In genomic region chr11:79834015-79834414, GRCh38 we compare ENCODE assay signal across 24 cellular contexts.
"Had no signal": no experiment of that assay in that cellular context is flagged by ENCODE, and none has a peak within 500 bp of the region (broad histone marks: within the 10 kb centered on the region; RNA-seq: fewer than 3 reads in every experiment).

No MANE protein-coding gene starts in this region.

- H3K27me3 ChIP-seq: colonic mucosa, heart left ventricle, left lung had no signal

- H3K27ac Mint-ChIP-seq: dendritic cell treated with granulocyte-macrophage colony-stimulating factor and Interleukin-4, amounts not matched to agents 40 ng/mL and 50 ng/mL, for 4 days; effector memory CD8-positive, alpha-beta T cell; endodermal cell; immature natural killer cell; memory B cell; naive thymus-derived CD4-positive, alpha-beta T cell had no signal

- H2AFZ ChIP-seq: hepatocyte had no signal

- H3K4me2 ChIP-seq: hepatocyte had no signal

- H3K4me1 ChIP-seq: colonic mucosa, esophagus squamous epithelium, gastroesophageal sphincter, heart left ventricle, left lung, lower lobe of right lung had no signal

- H3K9me3 Mint-ChIP-seq: dendritic cell treated with granulocyte-macrophage colony-stimulating factor and Interleukin-4, amounts not matched to agents 40 ng/mL and 50 ng/mL, for 4 days; endodermal cell had no signal

- H3K36me3 Mint-ChIP-seq: immature natural killer cell; memory B cell; naive thymus-derived CD4-positive, alpha-beta T cell had no signal

- H3K27me3 Mint-ChIP-seq: dendritic cell treated with granulocyte-macrophage colony-stimulating factor and Interleukin-4, amounts not matched to agents 40 ng/mL and 50 ng/mL, for 4 days; effector memory CD8-positive, alpha-beta T cell; memory B cell; naive thymus-derived CD4-positive, alpha-beta T cell had no signal

- H3K4me3 Mint-ChIP-seq: dendritic cell treated with granulocyte-macrophage colony-stimulating factor and Interleukin-4, amounts not matched to agents 40 ng/mL and 50 ng/mL, for 4 days; effector memory CD8-positive, alpha-beta T cell; endodermal cell; immature natural killer cell; memory B cell; naive thymus-derived CD4-positive, alpha-beta T cell had no signal

- H3K9me3 ChIP-seq: colonic mucosa, esophagus squamous epithelium, gastroesophageal sphincter, left lung, lower lobe of right lung had no signal

- H3K4me3 ChIP-seq: colonic mucosa, esophagus squamous epithelium, gastroesophageal sphincter, heart left ventricle, hepatocyte, left lung, lower lobe of right lung had no signal

- ATAC-seq: effector memory CD8-positive, alpha-beta T cell; esophagus mucosa; gastroesophageal sphincter; heart left ventricle; left cardiac atrium; left lung; left ventricle myocardium superior; lower lobe of right lung; naive thymus-derived CD4-positive, alpha-beta T cell had no signal

- H3K79me2 ChIP-seq: hepatocyte had no signal

- H3K36me3 ChIP-seq: colonic mucosa, esophagus squamous epithelium, gastroesophageal sphincter, heart left ventricle, left lung, lower lobe of right lung had no signal

- H3K27ac ChIP-seq: colonic mucosa, esophagus squamous epithelium, gastroesophageal sphincter, heart left ventricle, hepatocyte, left lung, lower lobe of right lung had no signal

- DNase-seq: colonic mucosa; cortex of kidney; effector CD8-positive, alpha-beta T cell; effector memory CD8-positive, alpha-beta T cell; endodermal cell; erythroblast; esophagus squamous epithelium; foreskin fibroblast; heart left ventricle; hypothalamus; immature natural killer cell; islet precursor cell; left cardiac atrium; left lung; left ventricle myocardium superior; lower lobe of right lung; mesendoderm; midbrain; naive thymus-derived CD4-positive, alpha-beta T cell had no signal

- H3K4me1 Mint-ChIP-seq: endodermal cell; immature natural killer cell; memory B cell; naive thymus-derived CD4-positive, alpha-beta T cell had no signal
